ENCODE assay signal across 8 cellular contexts in the genomic region with DNA sequence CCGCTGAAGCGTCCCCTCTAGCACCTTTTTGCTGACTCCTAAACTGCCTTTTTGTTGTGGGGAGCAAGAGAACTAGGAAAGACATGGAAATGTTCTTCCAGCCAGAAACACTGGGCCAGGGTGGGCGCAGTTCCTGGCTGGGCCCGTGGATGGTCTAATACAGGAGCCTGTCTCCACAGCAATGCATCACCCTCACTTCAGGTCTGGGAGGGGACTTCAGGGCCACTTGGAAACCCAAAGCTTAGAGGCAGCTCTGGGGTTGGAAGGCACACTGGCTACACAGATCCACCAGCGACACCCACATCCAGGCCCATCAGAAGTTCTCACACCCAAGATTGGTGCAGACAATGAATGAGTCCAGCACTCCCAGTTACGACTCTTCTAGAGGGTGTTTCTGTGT.
DNase-seq lines count a peak whose midpoint lies in the region; ATAC-seq, FAIRE-seq and TF ChIP-seq lines count a peak whose summit lies in the region.

No MANE protein-coding gene starts in this region.

- peak; percentile 51 for DNase-seq in activated naive CD4-positive, alpha-beta T cell treated with anti-CD3 and anti-CD28 coated beads for 36 hours
- no peak for DNase-seq in activated naive CD4-positive, alpha-beta T cell treated with anti-CD3 and anti-CD28 coated beads, Interleukin-2, amount 50 U/mL, for 16 hours
- DNase-seq in mammary epithelial cell: no peak
- no peak for DNase-seq in naive B cell
- no peak for DNase-seq in upper lobe of right lung
- no peak for DNase-seq in ureter (ENCODE audit: low spot score)
- DNase-seq in NCI-H1694 treated with DMSO at 0.1 percent for 48 hours (lab: John Stamatoyannopoulos, UW): no peak
- no peak for DNase-seq in HTR-8/SVneo (ENCODE audit: insufficient read length, low spot score)

- H3K4me3 Mint-ChIP-seq in activated naive CD4-positive, alpha-beta T cell treated with anti-CD3 and anti-CD28 coated beads for 36 hours: peak overlapping the region; percentile 74
- peak overlapping the region in 6 of 8 donors; percentile 3 to 88 (median 60) for H3K4me3 Mint-ChIP-seq in naive B cell

- H3K36me3 ChIP-seq in mammary epithelial cell (ENCODE audit: insufficient read depth, low read length) (peaks cover 49% of the 10 kb centered on the region), upper lobe of right lung (peaks cover 27% of the 10 kb centered on the region)

- H3K9me3 ChIP-seq in mammary epithelial cell (replicated peaks; ENCODE audit: insufficient read depth, low read length) (no peaks in the 10 kb centered on the region), upper lobe of right lung (no peaks in the 10 kb centered on the region)

- H3K4me1 ChIP-seq in mammary epithelial cell (ENCODE audit: insufficient read depth, low read length): peaks cover 22% of the 10 kb centered on the region
- peaks cover 76% of the 10 kb centered on the region for H3K4me1 ChIP-seq in upper lobe of right lung

- CTCF ChIA-PET in activated naive CD4-positive, alpha-beta T cell treated with anti-CD3 and anti-CD28 coated beads for 36 hours (lab: Charles Lee): interaction anchor here (0.6 to 2.1 kb wide), 5 partner anchors 13 to 164 kb away, joined by 3 to 15 read pairs (median 5); no protein-coding TSS in a partner anchor
- CTCF ChIA-PET in mammary epithelial cell (lab: Charles Lee; ENCODE audit: low non-redundant PET): interaction anchor here (0.6 kb wide), 1 partner anchor 19 kb away, joined by 3 read pairs; no protein-coding TSS in a partner anchor

- no peak overlapping the region for H2AFZ ChIP-seq in mammary epithelial cell (ENCODE audit: low read depth, low read length)

- BruUV-seq in mammary epithelial cell (replicated peaks; lab: Mats Ljungman, UMichigan): no TSS peak

- H3K27ac Mint-ChIP-seq in activated naive CD4-positive, alpha-beta T cell treated with anti-CD3 and anti-CD28 coated beads for 36 hours: peak overlapping the region; percentile 97
- peak overlapping the region; percentile 76 to 97 (median 91) for H3K27ac Mint-ChIP-seq in naive B cell

- intact Hi-C loops in activated naive CD4-positive, alpha-beta T cell treated with anti-CD3 and anti-CD28 coated beads for 36 hours (cut with micrococcal nuclease): loop anchor here (1.0 to 2.0 kb wide), 2 partner anchors 177 to 294 kb away; no protein-coding TSS in a partner anchor
- intact Hi-C loops in mammary epithelial cell (cut with micrococcal nuclease): loop anchor here (1.0 to 5.0 kb wide), 5 partner anchors 40 to 435 kb away; no protein-coding TSS in a partner anchor
- intact Hi-C loops in upper lobe of right lung (cut with DNase I): no loop called here

- WGBS in mammary epithelial cell (ENCODE audit: low coverage, missing lambda C conversion rate): 100% methylated on average over 6 of the region's 6 CpGs

- H4K20me1 ChIP-seq in mammary epithelial cell (ENCODE audit: insufficient read depth, low read length): no peaks in the 10 kb centered on the region

- peaks cover 94% of the 10 kb centered on the region for H3K36me3 Mint-ChIP-seq in activated naive CD4-positive, alpha-beta T cell treated with anti-CD3 and anti-CD28 coated beads for 36 hours (ENCODE audit: low read depth)
- peaks cover 59 to 67% of the 10 kb centered on the region in 2 donors for H3K36me3 Mint-ChIP-seq in naive B cell

- peak overlapping the region; percentile 41 for H3K9ac ChIP-seq in mammary epithelial cell (ENCODE audit: insufficient read depth, low read length)

- FAIRE-seq in HTR-8/SVneo (lab: Jason Lieb, UNC): no peak

- dilution Hi-C loops in mammary epithelial cell (cut with HindIII; ENCODE audit: low sequenced_read_pairs): loop anchor here (5.0 kb wide), 1 partner anchor 35 kb away; no protein-coding TSS in a partner anchor

- H3K27ac ChIP-seq in mammary epithelial cell (ENCODE audit: insufficient read depth, low read depth, low read length) (peak overlapping the region; percentile 59), upper lobe of right lung (peak overlapping the region; percentile 63)

- no peaks in the 10 kb centered on the region for H3K27me3 Mint-ChIP-seq in activated naive CD4-positive, alpha-beta T cell treated with anti-CD3 and anti-CD28 coated beads for 36 hours (ENCODE audit: low read depth)
- no peaks in the 10 kb centered on the region for H3K27me3 Mint-ChIP-seq in naive B cell

- ATAC-seq in naive B cell (ENCODE audit: low read depth in 2 of 2) (no peak), upper lobe of right lung (no peak)

- H3K9me3 Mint-ChIP-seq in activated naive CD4-positive, alpha-beta T cell treated with anti-CD3 and anti-CD28 coated beads for 36 hours: no peaks in the 10 kb centered on the region
- H3K9me3 Mint-ChIP-seq in naive B cell: peaks cover 0 to 2% (median 0%) of the 10 kb centered on the region in 7 donors

- TF ChIP-seq CTCF in mammary epithelial cell (conservative IDR thresholded peaks at IDR 0.05 in 1 of 2, IDR thresholded peaks at IDR 0.05 in 1 of 2; ENCODE audit: extremely low read depth in 1 of 2, insufficient read depth in 1 of 2, low read depth in 1 of 2, low read length in 2 of 2) (no peak), upper lobe of right lung (IDR thresholded peaks at IDR 0.05) (no peak)

- no peak overlapping the region for H3K4me2 ChIP-seq in mammary epithelial cell (ENCODE audit: insufficient read depth, low read depth, low read length)

- H3K27me3 ChIP-seq in mammary epithelial cell (ENCODE audit: insufficient read depth, low read length) (no peaks in the 10 kb centered on the region), upper lobe of right lung (no peaks in the 10 kb centered on the region)

- in situ Hi-C loops in mammary epithelial cell (cut with MboI; ENCODE audit: low sequenced_read_pairs in 2 of 2): no loop called here

- peaks cover 82% of the 10 kb centered on the region for H3K79me2 ChIP-seq in mammary epithelial cell (ENCODE audit: insufficient read depth, low read length)

- H3K4me1 Mint-ChIP-seq in activated naive CD4-positive, alpha-beta T cell treated with anti-CD3 and anti-CD28 coated beads for 36 hours (ENCODE audit: low read depth): peaks cover 95% of the 10 kb centered on the region
- H3K4me1 Mint-ChIP-seq in naive B cell: peaks cover 87 to 100% (median 93%) of the 10 kb centered on the region in 3 donors

- H3K4me3 ChIP-seq in mammary epithelial cell (replicated peaks in 1 of 3; ENCODE audit: insufficient read depth in 1 of 3, low read depth in 2 of 3, low read length in 3 of 3) (no peak overlapping the region), upper lobe of right lung (no peak overlapping the region)
